ENCODE assay signal across 32 cellular contexts in genomic region chr15:31158858-31159569, GRCh38. TPM values are rescaled to one million over a fixed set of nuclear protein-coding genes. Genes with fewer than 3 reads are reported as not detected.
DNase-seq lines count a peak whose midpoint lies in the region; ATAC-seq, FAIRE-seq and TF ChIP-seq lines count a peak whose summit lies in the region.
"Had no signal": no experiment of that assay in that cellular context is flagged by ENCODE, and none has a peak within 500 bp of the region (broad histone marks: within the 10 kb centered on the region; RNA-seq: fewer than 3 reads in every experiment).

No MANE protein-coding gene starts in this region.

- H3K79me2 ChIP-seq in HepG2 (ENCODE audit: insufficient read depth, low read length) (no peaks in the 10 kb centered on the region), MM.1S (ENCODE audit: low read length) (no peaks in the 10 kb centered on the region)

- H3K4me2 ChIP-seq in HepG2 (ENCODE audit: low read depth, low read length), result peak overlapping the region; percentile 20; the same call in 1 of the 2 replicates
- no peak overlapping the region for H3K4me2 ChIP-seq in MM.1S (ENCODE audit: low read depth, low read length)

- in situ Hi-C loops in HepG2 (cut with HindIII; ENCODE audit: extremely low pct_ligation_motif_present, low pct_unique_long_range_greater_than_20kb), result no loop called here

- H3K27ac ChIP-seq in HepG2 (ENCODE audit: extremely low read length, insufficient read depth, low read length) (peak overlapping the region; percentile 99), spleen (no peak overlapping the region), MM.1S (ENCODE audit: low read length) (no peak overlapping the region), dorsolateral prefrontal cortex (no peak overlapping the region)
- no peak overlapping the region for H3K27ac ChIP-seq in CD4-positive, alpha-beta memory T cell (ENCODE audit: low read depth, low read length)
- H3K27ac ChIP-seq: epithelial cell of prostate, vagina had no signal

- DNase-seq in LNCaP clone FGC (ENCODE audit: low read depth) (peak; percentile 37), Right ventricle myocardium superior (peak; percentile 73), HepG2 (ENCODE audit: low spot score) (no peak), spleen (peak; percentile 18), MM.1S (no peak), dorsolateral prefrontal cortex (no peak)
- DNase-seq in CD4-positive, alpha-beta memory T cell, result no peak
- DNase-seq: activated B cell treated with CpG ODN at 0.5 μM for 24 hours; activated CD4-positive, alpha-beta T cell treated with anti-CD3 and anti-CD28 coated beads, Interleukin-2, amount 50 U/mL, for 4 hours; activated CD8-positive, alpha-beta memory T cell treated with anti-CD3 and anti-CD28 coated beads, Interleukin-2, amount 50 U/mL, for 48 hours; DMS 273 treated with DMSO at 0.1 percent for 48 hours; foreskin fibroblast; GDM1; hippocampal formation; mammary epithelial cell; NCI-H1417; NCI-H524 treated with DMSO at 0.1 percent for 48 hours; nucleus accumbens; right cardiac atrium; stimulated activated CD4-positive, alpha-beta T cell treated with anti-CD3 and anti-CD28 coated beads, Interleukin-15, amount 100 ng/mL, for 24 hours had no signal

- H3K36me3 Mint-ChIP-seq in CD4-positive, alpha-beta memory T cell, result no peaks in the 10 kb centered on the region
- H3K36me3 Mint-ChIP-seq: activated naive CD8-positive, alpha-beta T cell; CD14-positive monocyte had no signal

- H3K4me1 Mint-ChIP-seq in CD4-positive, alpha-beta memory T cell, result peaks cover 0 to 2% (median 0%) of the 10 kb centered on the region in 4 donors
- H3K4me1 Mint-ChIP-seq: activated B cell treated with CpG ODN at 0.5 μM for 24 hours, CD14-positive monocyte had no signal

- intact Hi-C loops in Right ventricle myocardium superior (cut with DNase I) (no loop called here), HepG2 (cut with micrococcal nuclease; ENCODE audit: unreplicated experiment) (no loop called here), spleen (cut with DNase I; ENCODE audit: low total_unique reads) (no loop called here), dorsolateral prefrontal cortex (cut with DNase I) (no loop called here)
- intact Hi-C loops in CD4-positive, alpha-beta memory T cell (cut with micrococcal nuclease), result no loop called here

- POLR2A ChIA-PET in HepG2 (lab: Yijun Ruan, JAX), result no interaction called here
- POLR2A ChIA-PET in CD4-positive, alpha-beta memory T cell (lab: Charles Lee; ENCODE audit: partially characterized antibody), result no interaction called here

- TF ChIP-seq POLR2A in HepG2 (IDR thresholded peaks at IDR 0.05; ENCODE audit: insufficient read depth in 1 of 2, low read depth in 2 of 2, low read length in 2 of 2) (no peak), spleen (IDR thresholded peaks at IDR 0.05) (no peak)

- H3K27me3 ChIP-seq in HepG2 (ENCODE audit: control insufficient read depth in 1 of 2, insufficient read depth in 2 of 2, low read length in 2 of 2), result no peaks in the 10 kb centered on the region
- peaks cover 0 to 9% (median 0%) of the 10 kb centered on the region in 7 donors for H3K27me3 ChIP-seq in spleen (replicated peaks in 1 of 7)
- H3K27me3 ChIP-seq in MM.1S (replicated peaks; ENCODE audit: insufficient read depth, low read length), result no peaks in the 10 kb centered on the region
- H3K27me3 ChIP-seq in CD4-positive, alpha-beta memory T cell (ENCODE audit: insufficient read depth, low read length), result no peaks in the 10 kb centered on the region
- peaks cover 0 to 5% (median 0%) of the 10 kb centered on the region in 45 donors for H3K27me3 ChIP-seq in dorsolateral prefrontal cortex
- H3K27me3 ChIP-seq: vagina had no signal

- peak overlapping the region; percentile 18; the same call in 1 of the 2 replicates for H3K9ac ChIP-seq in HepG2 (ENCODE audit: insufficient read depth, low read depth, low read length)
- H3K9ac ChIP-seq in MM.1S (ENCODE audit: low read length), result no peak overlapping the region

- no peak overlapping the region for H3K27ac Mint-ChIP-seq in CD4-positive, alpha-beta memory T cell
- H3K27ac Mint-ChIP-seq: activated B cell treated with CpG ODN at 0.5 μM for 24 hours; activated naive CD8-positive, alpha-beta T cell; activated T-helper 2 cell treated with anti-CD3 and anti-CD28 coated beads, Interferon-gamma antibody, Interleukin-2, Interleukin-4, amounts not matched to agents 10 μg/mL and 5 μg/mL and 100 μg/mL, durations not matched to agents 14 hours and 24 hours and 36 hours; CD14-positive monocyte; T-helper 2 cell treated with Interferon-gamma antibody and Interleukin-4, amounts not matched to agents 5 μg/mL and 100 μg/mL, for 36 hours had no signal

- no TSS peak for BruUV-seq in HepG2 (replicated peaks; lab: Mats Ljungman, UMichigan)

- H3K9me3 ChIP-seq in HepG2 (ENCODE audit: low read length), result no peaks in the 10 kb centered on the region
- no peaks in the 10 kb centered on the region for H3K9me3 ChIP-seq in spleen
- no peaks in the 10 kb centered on the region for H3K9me3 ChIP-seq in MM.1S (replicated peaks; ENCODE audit: insufficient read depth, low read length)
- H3K9me3 ChIP-seq in CD4-positive, alpha-beta memory T cell (ENCODE audit: control insufficient read depth in 1 of 2, low read length in 2 of 2), result no peaks in the 10 kb centered on the region
- H3K9me3 ChIP-seq: vagina had no signal

- TF ChIP-seq EP300 in HepG2 (IDR thresholded peaks at IDR 0.05; ENCODE audit: low read depth in 2 of 2, low read length in 2 of 2) (no peak), HepG2 (CRISPR knock-in tag; IDR thresholded peaks at IDR 0.05; ENCODE audit: borderline replicate concordance) (no peak)

- H3K36me3 ChIP-seq in HepG2 (replicated peaks in 1 of 2; ENCODE audit: control insufficient read depth in 1 of 2, insufficient read depth in 2 of 2, low read length in 2 of 2) (no peaks in the 10 kb centered on the region), spleen (no peaks in the 10 kb centered on the region), MM.1S (replicated peaks; ENCODE audit: insufficient read depth, low read length) (no peaks in the 10 kb centered on the region)
- no peaks in the 10 kb centered on the region for H3K36me3 ChIP-seq in CD4-positive, alpha-beta memory T cell (ENCODE audit: insufficient read depth, low read length)
- H3K36me3 ChIP-seq: vagina had no signal

- no peak overlapping the region for H3K4me3 Mint-ChIP-seq in CD4-positive, alpha-beta memory T cell
- H3K4me3 Mint-ChIP-seq: activated B cell treated with CpG ODN at 0.5 μM for 24 hours; activated naive CD8-positive, alpha-beta T cell; CD14-positive monocyte; T-helper 2 cell treated with Interferon-gamma antibody and Interleukin-4, amounts not matched to agents 5 μg/mL and 100 μg/mL, for 36 hours had no signal

- H3K4me1 ChIP-seq in HepG2 (ENCODE audit: insufficient read depth, low read length) (peaks cover 71% of the 10 kb centered on the region), spleen (no peaks in the 10 kb centered on the region), MM.1S (ENCODE audit: low read length) (peaks cover 9% of the 10 kb centered on the region)
- H3K4me1 ChIP-seq in CD4-positive, alpha-beta memory T cell (ENCODE audit: insufficient read depth, low read length), result no peaks in the 10 kb centered on the region
- H3K4me1 ChIP-seq: vagina had no signal

- no peaks in the 10 kb centered on the region for H3F3A ChIP-seq in MM.1S (ENCODE audit: insufficient read depth, low read length)

- ATAC-seq in Right ventricle myocardium superior (ENCODE audit: poor library complexity), result peak; percentile 92
- ATAC-seq in HepG2, result no peak
- ATAC-seq in HG02840 (IDR thresholded peaks at IDR 0.05; ENCODE audit: low FRiP score, unreplicated experiment), result no peak
- ATAC-seq: SK-N-SH treated with all-trans-retinoic acid at 6 μM for 48 hours had no signal

- H2AFZ ChIP-seq in HepG2 (ENCODE audit: low read length) (no peak overlapping the region), MM.1S (ENCODE audit: low read length) (no peak overlapping the region)

- TF ChIP-seq CTCF in LNCaP clone FGC (IDR thresholded peaks at IDR 0.05; ENCODE audit: control insufficient read depth, extremely low read depth, insufficient read depth), result no peak
- TF ChIP-seq CTCF in HepG2 (CRISPR knock-in tag; IDR thresholded peaks at IDR 0.05), result no peak
- TF ChIP-seq CTCF in spleen (IDR thresholded peaks at IDR 0.05 in 8 of 11, conservative IDR thresholded peaks at IDR 0.05 in 3 of 11), result no peak
- TF ChIP-seq CTCF in MM.1S (IDR thresholded peaks at IDR 0.05; ENCODE audit: low read length), result no peak
- TF ChIP-seq CTCF in dorsolateral prefrontal cortex (IDR thresholded peaks at IDR 0.05 in 54 of 56, conservative IDR thresholded peaks at IDR 0.05 in 2 of 56; ENCODE audit: low read depth in 1 of 56, partially characterized antibody in 56 of 56), result no peak

- H4K20me1 ChIP-seq in HepG2 (ENCODE audit: insufficient read depth, low read length) (no peaks in the 10 kb centered on the region), MM.1S (ENCODE audit: insufficient read depth, low read length) (no peaks in the 10 kb centered on the region)

- FAIRE-seq in HepG2 (lab: Jason Lieb, UNC), result no peak
- FAIRE-seq: astrocyte had no signal

- H3K9me2 ChIP-seq in MM.1S (replicated peaks; ENCODE audit: insufficient read depth, low read length), result no peaks in the 10 kb centered on the region

- no peaks in the 10 kb centered on the region for H3K9me3 Mint-ChIP-seq in CD4-positive, alpha-beta memory T cell
- H3K9me3 Mint-ChIP-seq: activated B cell treated with CpG ODN at 0.5 μM for 24 hours; activated T-helper 2 cell treated with anti-CD3 and anti-CD28 coated beads, Interferon-gamma antibody, Interleukin-2, Interleukin-4, amounts not matched to agents 10 μg/mL and 5 μg/mL and 100 μg/mL, durations not matched to agents 14 hours and 24 hours and 36 hours; T-helper 2 cell treated with Interferon-gamma antibody and Interleukin-4, amounts not matched to agents 5 μg/mL and 100 μg/mL, for 36 hours had no signal

- TF ChIP-seq RAD21 in HepG2 (CRISPR knock-in tag; IDR thresholded peaks at IDR 0.05), result no peak

- no peak overlapping the region for H3K4me3 ChIP-seq in LNCaP clone FGC (ENCODE audit: low read depth, low read length)
- H3K4me3 ChIP-seq in HepG2 (replicated peaks in 1 of 3; ENCODE audit: insufficient read depth in 1 of 3, low read depth in 2 of 3, low read length in 3 of 3), result no peak overlapping the region
- no peak overlapping the region for H3K4me3 ChIP-seq in spleen
- H3K4me3 ChIP-seq in MM.1S (ENCODE audit: low read length), result no peak overlapping the region
- H3K4me3 ChIP-seq in CD4-positive, alpha-beta memory T cell (ENCODE audit: low read length in 2 of 2), result no peak overlapping the region
- H3K4me3 ChIP-seq in dorsolateral prefrontal cortex, result no peak overlapping the region
- H3K4me3 ChIP-seq: vagina had no signal

- WGBS in HepG2 (ENCODE audit: low lambda C conversion rate), result 84% methylated on average over 8 of the region's 11 CpGs
- 65 to 83% (median 80%) methylated on average over 11 of the region's 11 CpGs for WGBS in spleen, 5 donors

- CTCF ChIA-PET in HepG2 (lab: Yijun Ruan, JAX; ENCODE audit: low intra/inter-chr PET ratio, low total read pairs), result no interaction called here
- CTCF ChIA-PET in CD4-positive, alpha-beta memory T cell (lab: Charles Lee; ENCODE audit: partially characterized antibody), result interaction anchor here (1.0 kb wide), 1 partner anchor 30 kb away, joined by 5 read pairs; no protein-coding TSS in a partner anchor

- peaks cover 0 to 5% of the 10 kb centered on the region in 2 donors for H3K27me3 Mint-ChIP-seq in CD4-positive, alpha-beta memory T cell

RNA-seq across cellular contexts. Expression of gene TRPM1, which starts 57.5 kb away (rescaled TPM):
- total RNA-seq in Right ventricle myocardium superior (not detected), HepG2 (2016; rRNA removed; fragmentation: Illumina TruSeq; extraction: Trizol) (not detected in 2 replicates), spleen (not detected), dorsolateral prefrontal cortex (1 to 10 TPM in 17 of 120 experiments, under 1 TPM in 43, not detected in 60; 0.06 to 2.4 (median 0.70) TPM)
- not detected in 2 replicates for total RNA-seq in HepG2 (2016; cell fraction: cytosol; rRNA removed; fragmentation: Illumina TruSeq; extraction: Trizol; ENCODE audit: low read depth)
- not detected in 2 replicates for total RNA-seq in HepG2 (2016; cell fraction: insoluble cytoplasmic fraction; rRNA removed; fragmentation: Illumina TruSeq; extraction: Trizol)
- total RNA-seq in HepG2 (2016; cell fraction: membrane; rRNA removed; fragmentation: Illumina TruSeq; extraction: Trizol), result not detected in 2 replicates
- total RNA-seq in HepG2 (2016; cell fraction: nucleus; rRNA removed; fragmentation: Illumina TruSeq; extraction: Trizol), result not detected in 2 replicates
- polyA plus RNA-seq in HepG2 (2011; rRNA removed) (not detected in 2 replicates), spleen (under 1 TPM in 2 of 3 donors, not detected in 1; 0.06 to 0.42 TPM)
- polyA plus RNA-seq in HepG2 (2011; cell fraction: cytosol; rRNA removed), result not detected in 2 replicates
- polyA plus RNA-seq in HepG2 (2011; cell fraction: nucleus; rRNA removed), result not detected in 2 replicates
- not detected in 2 replicates for polyA plus RNA-seq in HepG2 (2012)
- polyA plus RNA-seq in HepG2 (2016; cell fraction: cytosol; fragmentation: Illumina TruSeq; extraction: Trizol; ENCODE audit: low read depth), result not detected in 2 replicates
- not detected in 2 replicates for polyA plus RNA-seq in HepG2 (2016; cell fraction: insoluble cytoplasmic fraction; fragmentation: Illumina TruSeq; extraction: Trizol; ENCODE audit: low read depth)
- not detected in 2 replicates for polyA plus RNA-seq in HepG2 (2016; cell fraction: membrane; fragmentation: Illumina TruSeq; extraction: Trizol; ENCODE audit: low read depth)
- polyA plus RNA-seq in HepG2 (2016; cell fraction: nucleus; fragmentation: Illumina TruSeq; extraction: Trizol; ENCODE audit: insufficient read depth, low read depth), result not detected in 2 replicates
- polyA minus RNA-seq in HepG2 (2011; rRNA and poly(A)+ RNA removed; ENCODE audit: low replicate concordance), result not detected in 2 replicates
- polyA minus RNA-seq in HepG2 (2011; cell fraction: cytosol; rRNA and poly(A)+ RNA removed), result not detected in 2 replicates
- polyA minus RNA-seq in HepG2 (2011; cell fraction: nucleus; rRNA and poly(A)+ RNA removed), result not detected in 2 replicates
- not detected for total RNA-seq in CD4-positive, alpha-beta memory T cell
- not detected for polyA plus RNA-seq in CD4-positive, alpha-beta memory T cell
- total RNA-seq: activated B cell treated with CpG ODN at 0.5 μM for 24 hours; activated T-helper 2 cell treated with anti-CD3 and anti-CD28 coated beads, Interferon-gamma antibody, Interleukin-2, Interleukin-4, amounts not matched to agents 10 μg/mL and 5 μg/mL and 100 μg/mL, durations not matched to agents 14 hours and 24 hours and 36 hours; astrocyte; mammary epithelial cell; right cardiac atrium; RPMI7951; subcutaneous adipose tissue; vagina had no signal
- polyA plus RNA-seq: AG04450, mammary epithelial cell had no signal

Comparison
In these comparisons a context has a peak if more than half of its experiments do, and no peak if none do; other contexts are left out.
1. DNase-seq: peak in LNCaP clone FGC (single experiment), Right ventricle myocardium superior (single experiment) and spleen (single experiment); none in HepG2 (single experiment), MM.1S (single experiment), CD4-positive, alpha-beta memory T cell (0 of 5) and dorsolateral prefrontal cortex (0 of 10).